Comparison of ENCODE assay signal across 8 cellular contexts in genomic region chr11:65120831-65121230, GRCh38. TPM values are rescaled to one million over a fixed set of nuclear protein-coding genes. Genes with fewer than 3 reads are reported as not detected.
A peak's percentile ranks its signal among the peaks of the same experiment; 100 is the strongest.
DNase-seq lines count a peak whose midpoint lies in the region; ATAC-seq and TF ChIP-seq lines count a peak whose summit lies in the region.

No MANE protein-coding gene starts in this region.

- no peak overlapping the region for H2AFZ ChIP-seq in PC-3 (ENCODE audit: low read length)
- no peak overlapping the region for H2AFZ ChIP-seq in parathyroid adenoma

- H3K79me2 ChIP-seq in PC-3 (ENCODE audit: low read length) (peaks cover 72% of the 10 kb centered on the region), parathyroid adenoma (peaks cover 9% of the 10 kb centered on the region)

- H3K27ac ChIP-seq in PC-3 (ENCODE audit: low read length) (peak overlapping the region; percentile 42; the same call in 1 of the 2 replicates), parathyroid adenoma (peak overlapping the region; percentile 91)

- H3K9me3 ChIP-seq in PC-3 (ENCODE audit: low read length) (no peaks in the 10 kb centered on the region), parathyroid adenoma (ENCODE audit: control insufficient read depth, low read length) (no peaks in the 10 kb centered on the region), mucosa of descending colon (no peaks in the 10 kb centered on the region)

- H3K4me2 ChIP-seq in PC-3 (ENCODE audit: low read length) (peak overlapping the region; percentile 89), parathyroid adenoma (ENCODE audit: low read length) (peak overlapping the region; percentile 84)

- H3K36me3 ChIP-seq in PC-3 (ENCODE audit: low read depth, low read length), result peaks cover 27% of the 10 kb centered on the region
- no peaks in the 10 kb centered on the region for H3K36me3 ChIP-seq in parathyroid adenoma (ENCODE audit: control insufficient read depth, insufficient read depth, low read length)
- H3K36me3 ChIP-seq in mucosa of descending colon (ENCODE audit: low read depth), result peaks cover 5% of the 10 kb centered on the region

- BruUV-seq in Calu3 (replicated peaks; lab: Mats Ljungman, UMichigan) (no TSS peak), PC-3 (replicated peaks; lab: Mats Ljungman, UMichigan) (no TSS peak)

- H3K4me3 ChIP-seq in PC-3 (ENCODE audit: low read length), result peak overlapping the region; percentile 92
- H3K4me3 ChIP-seq in epithelial cell of esophagus (ENCODE audit: low read length), result peak overlapping the region; percentile 99
- peak overlapping the region; percentile 88 for H3K4me3 ChIP-seq in parathyroid adenoma (ENCODE audit: low read depth, low read length)
- no peak overlapping the region for H3K4me3 ChIP-seq in mucosa of descending colon

- peak overlapping the region; percentile 98 for H3K4me3 Mint-ChIP-seq in Calu3 (ENCODE audit: low read depth, unreplicated experiment)

- H3F3A ChIP-seq in PC-3 (ENCODE audit: low read length, unreplicated experiment), result peaks cover 20% of the 10 kb centered on the region

- TF ChIP-seq CTCF in Calu3 (IDR thresholded peaks at IDR 0.05; ENCODE audit: unreplicated experiment) (no peak), PC-3 (conservative IDR thresholded peaks at IDR 0.05; ENCODE audit: low read depth, low read length) (no peak), epithelial cell of esophagus (IDR thresholded peaks at IDR 0.05; ENCODE audit: insufficient read depth, low read depth, low read length, missing control alignments) (no peak), parathyroid adenoma (IDR thresholded peaks at IDR 0.05) (no peak), mucosa of descending colon (IDR thresholded peaks at IDR 0.05) (no peak)

- intact Hi-C loops in Calu3 (cut with micrococcal nuclease; ENCODE audit: unreplicated experiment), result no loop called here
- intact Hi-C loops in PC-3 (cut with micrococcal nuclease), result no loop called here
- intact Hi-C loops in mucosa of descending colon (cut with DNase I, micrococcal nuclease), result no loop called here

- CTCF ChIA-PET in Calu3 (lab: Charles Lee), result interaction anchor here (1.8 kb wide), 1 partner anchor 14 kb away, joined by 14 read pairs; the partner anchor contains the start of gene SYVN1
- CTCF ChIA-PET in PC-3 (lab: Charles Lee), result interaction anchor here (0.7 kb wide), 1 partner anchor 135 kb away, joined by 5 read pairs; no protein-coding TSS in a partner anchor

- H3K36me3 Mint-ChIP-seq in Calu3 (ENCODE audit: insufficient read depth, unreplicated experiment), result peaks cover 85% of the 10 kb centered on the region

- peak overlapping the region; percentile 96 for H3K9ac ChIP-seq in PC-3 (ENCODE audit: low read length)
- no peak overlapping the region for H3K9ac ChIP-seq in parathyroid adenoma

- no peaks in the 10 kb centered on the region for H3K27me3 Mint-ChIP-seq in Calu3 (ENCODE audit: unreplicated experiment)

- no peaks in the 10 kb centered on the region for H3K27me3 ChIP-seq in PC-3 (ENCODE audit: low read length)
- H3K27me3 ChIP-seq in parathyroid adenoma (ENCODE audit: control insufficient read depth, insufficient read depth, low read length), result no peaks in the 10 kb centered on the region

- H3K4me1 ChIP-seq in PC-3 (ENCODE audit: insufficient read depth, low read length) (peaks cover 32% of the 10 kb centered on the region), parathyroid adenoma (peaks cover 8% of the 10 kb centered on the region), mucosa of descending colon (ENCODE audit: low read depth) (peaks cover 34% of the 10 kb centered on the region)

- H3K9me3 Mint-ChIP-seq in Calu3 (ENCODE audit: low read depth, unreplicated experiment), result no peaks in the 10 kb centered on the region

- peaks cover 25% of the 10 kb centered on the region for H3K4me1 Mint-ChIP-seq in Calu3 (ENCODE audit: low read depth, unreplicated experiment)

- 0 out of 2 replicates have a peak, but pooled peaks cover 3% of the 10 kb centered on the region for H4K20me1 ChIP-seq in PC-3 (ENCODE audit: low read length)

- H3K9me2 ChIP-seq in PC-3 (replicated peaks; ENCODE audit: low read length), result no peaks in the 10 kb centered on the region

- no peak for ATAC-seq in PC-3
- ATAC-seq in GM19452 (IDR thresholded peaks at IDR 0.05; ENCODE audit: unreplicated experiment), result no peak
- no peak for ATAC-seq in mucosa of descending colon
- ATAC-seq in GM19395 (IDR thresholded peaks at IDR 0.05; ENCODE audit: unreplicated experiment), result no peak

- DNase-seq in Calu3 (no peak), PC-3 (no peak), epithelial cell of esophagus (ENCODE audit: low read depth) (no peak), mucosa of descending colon (no peak), retina (no peak)

- peak overlapping the region; percentile 99 for H3K27ac Mint-ChIP-seq in Calu3 (ENCODE audit: unreplicated experiment)

- POLR2A ChIA-PET in PC-3 (lab: Charles Lee; ENCODE audit: unreplicated experiment), result no interaction called here

RNA-seq across cellular contexts. Expression of gene FAU, which starts 1.1 kb away (rescaled TPM):
- total RNA-seq in Calu3 (2022), result 650 and 668 TPM in 2 replicates
- 1,119 and 1,157 TPM in 2 replicates for total RNA-seq in PC-3 (2014; rRNA removed)
- total RNA-seq in mucosa of descending colon, result 100 to 1,000 TPM; 680 to 873 (median 705) TPM

RNA-seq across cellular contexts. Expression of gene MRPL49, which starts 1.3 kb away (rescaled TPM):
- total RNA-seq in Calu3 (2022), result 84.1 and 97.9 TPM in 2 replicates
- total RNA-seq in PC-3 (2014; rRNA removed), result 163 and 183 TPM in 2 replicates
- total RNA-seq in mucosa of descending colon, result 10 to 100 TPM; 42.6 to 48.5 (median 45.4) TPM

RNA-seq across cellular contexts. Expression of gene ZNHIT2, which starts 3.3 kb away (rescaled TPM):
- 13.2 and 17.2 TPM in 2 replicates for total RNA-seq in Calu3 (2022)
- total RNA-seq in PC-3 (2014; rRNA removed), result 48.2 and 59.0 TPM in 2 replicates
- 1 to 10 TPM; 5.1 to 8.3 (median 6.0) TPM for total RNA-seq in mucosa of descending colon

RNA-seq across cellular contexts. Expression of gene TM7SF2, which starts 9.2 kb away (rescaled TPM):
- total RNA-seq in Calu3 (2022) (41.2 and 42.8 TPM in 2 replicates), PC-3 (2014; rRNA removed) (38.4 and 44.2 TPM in 2 replicates), mucosa of descending colon (10 to 100 TPM; 13.1 to 25.7 (median 23.6) TPM)

RNA-seq across cellular contexts. Expression of gene SYVN1, which starts 13.5 kb away (rescaled TPM):
- total RNA-seq in Calu3 (2022) (68.5 and 76.7 TPM in 2 replicates), PC-3 (2014; rRNA removed) (22.3 and 33.2 TPM in 2 replicates), mucosa of descending colon (10 to 100 TPM; 59.7 to 62.2 (median 60.3) TPM)
